ENCODE assay signal across 21 cellular contexts in the genomic region with DNA sequence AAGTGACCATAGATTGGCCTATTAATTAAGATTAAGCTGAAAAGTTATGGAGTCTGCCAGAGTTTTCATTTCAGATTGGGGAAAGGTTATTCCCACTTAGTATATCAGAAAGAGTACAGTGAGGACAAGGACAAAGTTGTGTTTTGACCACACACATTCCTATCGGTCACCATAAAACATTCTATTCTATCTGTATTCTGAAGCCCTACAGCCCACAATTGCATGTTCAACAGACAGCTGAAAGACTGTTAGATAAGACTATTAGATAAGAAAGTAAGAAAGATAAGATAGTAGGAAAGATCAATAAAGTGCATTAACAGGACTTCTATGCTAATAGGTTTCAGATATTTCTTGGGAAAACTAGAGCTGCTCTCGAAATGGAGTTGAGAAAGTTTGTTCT. TPM values are rescaled to one million over a fixed set of nuclear protein-coding genes. Genes with fewer than 3 reads are reported as not detected.
A peak's percentile ranks its signal among the peaks of the same experiment; 100 is the strongest.
DNase-seq lines count a peak whose midpoint lies in the region; ATAC-seq and TF ChIP-seq lines count a peak whose summit lies in the region.
"Had no signal": no experiment of that assay in that cellular context is flagged by ENCODE, and none has a peak within 500 bp of the region (broad histone marks: within the 10 kb centered on the region; RNA-seq: fewer than 3 reads in every experiment).

No MANE protein-coding gene starts in this region.

- H3K4me1 Mint-ChIP-seq in MCF 10A (ENCODE audit: insufficient read depth, unreplicated experiment), result no peaks in the 10 kb centered on the region
- peaks cover 20% of the 10 kb centered on the region for H3K4me1 Mint-ChIP-seq in activated naive CD4-positive, alpha-beta T cell treated with anti-CD3 and anti-CD28 coated beads, Interleukin-2, amount 10 ng/mL, durations not matched to agents 7 days and 5 days
- H3K4me1 Mint-ChIP-seq: CD14-positive monocyte had no signal

- no peak overlapping the region for H4K91ac ChIP-seq in mesenchymal stem cell (ENCODE audit: low read length)

- H3K18ac ChIP-seq in mesenchymal stem cell (ENCODE audit: low read depth in 1 of 2, low read length in 2 of 2), result no peak overlapping the region

- H2BK15ac ChIP-seq in mesenchymal stem cell (ENCODE audit: low read depth, poor library complexity, severe bottlenecking), result no peak overlapping the region

- H3K27me3 ChIP-seq in mammary epithelial cell (ENCODE audit: insufficient read depth, low read length) (no peaks in the 10 kb centered on the region), mesenchymal stem cell (ENCODE audit: control insufficient read depth in 1 of 2, insufficient read depth in 1 of 2, low read length in 2 of 2) (no peaks in the 10 kb centered on the region), foreskin keratinocyte (no peaks in the 10 kb centered on the region)
- H3K27me3 ChIP-seq: BE2C had no signal

- 90% methylated on average over 2 of the region's 2 CpGs for WGBS in mammary epithelial cell (ENCODE audit: low coverage, missing lambda C conversion rate)
- WGBS in mesenchymal stem cell, result no CpG with 5 or more reads among the region's 2 CpGs

- H3K4ac ChIP-seq in mesenchymal stem cell (ENCODE audit: low read depth in 1 of 2, low read length in 2 of 2), result no peak overlapping the region

- H2BK120ac ChIP-seq in mesenchymal stem cell (ENCODE audit: low read depth, low read length), result no peak overlapping the region

- ATAC-seq in foreskin keratinocyte, result no peak

- no peak overlapping the region for H2BK12ac ChIP-seq in mesenchymal stem cell (ENCODE audit: low read length in 2 of 2)

- no peak overlapping the region for H2BK5ac ChIP-seq in mesenchymal stem cell (ENCODE audit: low read depth, low read length, poor library complexity, severe bottlenecking)

- no peaks in the 10 kb centered on the region for H3K79me2 ChIP-seq in mammary epithelial cell (ENCODE audit: insufficient read depth, low read length)

- no peak overlapping the region for H4K8ac ChIP-seq in mesenchymal stem cell (ENCODE audit: low read length)

- dilution Hi-C loops in mammary epithelial cell (cut with HindIII; ENCODE audit: low sequenced_read_pairs), result no loop called here

- no peak overlapping the region for H3K14ac ChIP-seq in mesenchymal stem cell (ENCODE audit: low read length in 2 of 2)

- H3K4me3 Mint-ChIP-seq in MCF 10A (ENCODE audit: unreplicated experiment), result no peak overlapping the region
- no peak overlapping the region for H3K4me3 Mint-ChIP-seq in activated naive CD4-positive, alpha-beta T cell treated with anti-CD3 and anti-CD28 coated beads, Interleukin-2, amount 10 ng/mL, durations not matched to agents 7 days and 5 days
- H3K4me3 Mint-ChIP-seq: CD14-positive monocyte; CD8-positive, alpha-beta memory T cell had no signal

- BruUV-seq in mammary epithelial cell (replicated peaks; lab: Mats Ljungman, UMichigan) (no TSS peak), MCF 10A (replicated peaks; lab: Mats Ljungman, UMichigan) (no TSS peak)

- intact Hi-C loops in mammary epithelial cell (cut with micrococcal nuclease) (loop anchor here (10.0 kb wide), 2 partner anchors 224 to 304 kb away; a partner anchor contains a TSS), MCF 10A (cut with micrococcal nuclease) (loop anchor here (10.0 kb wide), 1 partner anchor 174 kb away; no protein-coding TSS in a partner anchor)

- H3K36me3 ChIP-seq in mammary epithelial cell (ENCODE audit: insufficient read depth, low read length), result no peaks in the 10 kb centered on the region
- H3K36me3 ChIP-seq in mesenchymal stem cell (ENCODE audit: control insufficient read depth in 1 of 2, insufficient read depth in 2 of 2, low read depth in 1 of 2, low read length in 2 of 2), result no peaks in the 10 kb centered on the region
- H3K36me3 ChIP-seq: BE2C had no signal

- H3K4me3 ChIP-seq in mammary epithelial cell (replicated peaks in 1 of 3; ENCODE audit: insufficient read depth in 1 of 3, low read depth in 2 of 3, low read length in 3 of 3), result no peak overlapping the region
- H3K4me3 ChIP-seq in mesenchymal stem cell (ENCODE audit: insufficient read depth in 1 of 2, low read depth in 1 of 2, low read length in 2 of 2), result no peak overlapping the region

- in situ Hi-C loops in mammary epithelial cell (cut with MboI; ENCODE audit: low sequenced_read_pairs in 2 of 2), result no loop called here

- no peaks in the 10 kb centered on the region for H3K27me3 Mint-ChIP-seq in MCF 10A (ENCODE audit: insufficient read depth, unreplicated experiment)
- H3K27me3 Mint-ChIP-seq in activated naive CD4-positive, alpha-beta T cell treated with anti-CD3 and anti-CD28 coated beads, Interleukin-2, amount 10 ng/mL, durations not matched to agents 7 days and 5 days, result no peaks in the 10 kb centered on the region
- H3K27me3 Mint-ChIP-seq: CD8-positive, alpha-beta memory T cell had no signal

- no peak overlapping the region for H3K23ac ChIP-seq in mesenchymal stem cell (ENCODE audit: low read length in 2 of 2)

- H2AK5ac ChIP-seq in mesenchymal stem cell (ENCODE audit: low read length, severe bottlenecking), result no peak overlapping the region

- H3K4me2 ChIP-seq in mammary epithelial cell (ENCODE audit: insufficient read depth, low read depth, low read length), result no peak overlapping the region
- H3K4me2 ChIP-seq in mesenchymal stem cell (ENCODE audit: low read length, poor library complexity, severe bottlenecking), result no peak overlapping the region
- H3K4me2 ChIP-seq: SK-N-SH had no signal

- H3K79me1 ChIP-seq in mesenchymal stem cell (replicated peaks; ENCODE audit: low read length, poor library complexity, severe bottlenecking), result no peaks in the 10 kb centered on the region

- POLR2A ChIA-PET in MCF 10A (lab: Yijun Ruan, JAX), result interaction anchor here (1.1 to 1.2 kb wide), 2 partner anchors 12 to 17 kb away, joined by 3 to 4 read pairs; no protein-coding TSS in a partner anchor

- no peaks in the 10 kb centered on the region for H3K36me3 Mint-ChIP-seq in MCF 10A (ENCODE audit: insufficient read depth, unreplicated experiment)
- no peaks in the 10 kb centered on the region for H3K36me3 Mint-ChIP-seq in activated naive CD4-positive, alpha-beta T cell treated with anti-CD3 and anti-CD28 coated beads, Interleukin-2, amount 10 ng/mL, durations not matched to agents 7 days and 5 days
- H3K36me3 Mint-ChIP-seq: CD14-positive monocyte had no signal

- H2AFZ ChIP-seq in mammary epithelial cell (ENCODE audit: low read depth, low read length), result peak overlapping the region; percentile 79
- no peak overlapping the region for H2AFZ ChIP-seq in mesenchymal stem cell (ENCODE audit: low read depth, low read length)

- CTCF ChIA-PET in mammary epithelial cell (lab: Charles Lee; ENCODE audit: low non-redundant PET) (no interaction called here), MCF 10A (lab: Yijun Ruan, JAX) (interaction anchor here (0.8 to 0.9 kb wide), 2 partner anchors 12 to 15 kb away, joined by 3 read pairs; no protein-coding TSS in a partner anchor)
- CTCF ChIA-PET in activated naive CD4-positive, alpha-beta T cell treated with anti-CD3 and anti-CD28 coated beads, Interleukin-2, amount 10 ng/mL, durations not matched to agents 7 days and 5 days (lab: Charles Lee), result interaction anchor here (0.7 kb wide), 1 partner anchor 76 kb away, joined by 3 read pairs; no protein-coding TSS in a partner anchor

- peaks cover 13% of the 10 kb centered on the region for H3K4me1 ChIP-seq in mammary epithelial cell (ENCODE audit: insufficient read depth, low read length)
- H3K4me1 ChIP-seq in mesenchymal stem cell (ENCODE audit: control insufficient read depth, insufficient read depth, low read depth, low read length), result peaks cover 4% of the 10 kb centered on the region
- peaks cover 31% of the 10 kb centered on the region for H3K4me1 ChIP-seq in foreskin keratinocyte
- H3K4me1 ChIP-seq: BE2C had no signal

- no peak for DNase-seq in mammary epithelial cell
- DNase-seq in MCF 10A (ENCODE audit: unreplicated experiment), result no peak
- peak; percentile 33 for DNase-seq in astrocyte of the hippocampus (ENCODE audit: low read depth, low spot score)
- DNase-seq in mesenchymal stem cell, result no peak
- no peak for DNase-seq in A172 (ENCODE audit: low spot score)
- no peak for DNase-seq in activated naive CD4-positive, alpha-beta T cell treated with anti-CD3 and anti-CD28 coated beads, Interleukin-2, amount 10 ng/mL, durations not matched to agents 7 days and 5 days
- DNase-seq in foreskin keratinocyte, result no peak
- DNase-seq: ACHN; BE2C; Calu3; CD8-positive, alpha-beta memory T cell; DND-41; KBM-7; MM.1S; NCI-H2029 treated with DMSO at 0.1 percent for 48 hours; NCI-H2227 treated with DMSO at 0.1 percent for 48 hours; NCI-H526 treated with DMSO at 0.1 percent for 48 hours; SK-N-SH had no signal

- H3K9me3 ChIP-seq in mammary epithelial cell (replicated peaks; ENCODE audit: insufficient read depth, low read length) (no peaks in the 10 kb centered on the region), mesenchymal stem cell (ENCODE audit: control insufficient read depth, low read length) (no peaks in the 10 kb centered on the region)
- H3K9me3 ChIP-seq: BE2C, SK-N-SH had no signal

- H4K20me1 ChIP-seq in mammary epithelial cell (ENCODE audit: insufficient read depth, low read length), result no peaks in the 10 kb centered on the region

- H3K9me3 Mint-ChIP-seq in MCF 10A (ENCODE audit: unreplicated experiment), result no peaks in the 10 kb centered on the region
- H3K9me3 Mint-ChIP-seq in activated naive CD4-positive, alpha-beta T cell treated with anti-CD3 and anti-CD28 coated beads, Interleukin-2, amount 10 ng/mL, durations not matched to agents 7 days and 5 days, result no peaks in the 10 kb centered on the region
- H3K9me3 Mint-ChIP-seq: CD14-positive monocyte; CD8-positive, alpha-beta memory T cell had no signal

- H3K9ac ChIP-seq in mammary epithelial cell (ENCODE audit: insufficient read depth, low read length) (no peak overlapping the region), mesenchymal stem cell (ENCODE audit: low read length) (peak overlapping the region; percentile 27)
- H3K9ac ChIP-seq: SK-N-SH had no signal

- TF ChIP-seq CTCF in mammary epithelial cell (conservative IDR thresholded peaks at IDR 0.05 in 1 of 2, IDR thresholded peaks at IDR 0.05 in 1 of 2; ENCODE audit: extremely low read depth in 1 of 2, insufficient read depth in 1 of 2, low read depth in 1 of 2, low read length in 2 of 2), result no peak
- no peak for TF ChIP-seq CTCF in MCF 10A (IDR thresholded peaks at IDR 0.05; ENCODE audit: unreplicated experiment)
- TF ChIP-seq CTCF in foreskin keratinocyte (conservative IDR thresholded peaks at IDR 0.05), result no peak

- no peak overlapping the region for H3K27ac Mint-ChIP-seq in MCF 10A (ENCODE audit: low read depth, unreplicated experiment)
- H3K27ac Mint-ChIP-seq in activated naive CD4-positive, alpha-beta T cell treated with anti-CD3 and anti-CD28 coated beads, Interleukin-2, amount 10 ng/mL, durations not matched to agents 7 days and 5 days, result no peak overlapping the region
- H3K27ac Mint-ChIP-seq: CD8-positive, alpha-beta memory T cell had no signal

- no peak overlapping the region for H3K27ac ChIP-seq in mammary epithelial cell (ENCODE audit: insufficient read depth, low read depth, low read length)
- no peak overlapping the region for H3K27ac ChIP-seq in mesenchymal stem cell (ENCODE audit: low read length, poor library complexity, severe bottlenecking)
- no peak overlapping the region for H3K27ac ChIP-seq in foreskin keratinocyte
- H3K27ac ChIP-seq: 22Rv1, HL-60 had no signal

RNA-seq across cellular contexts. Expression of a gene that starts 26.7 kb away (rescaled TPM):
- total RNA-seq in mammary epithelial cell, result 10 to 100 TPM; 14.0 to 19.3 TPM
- polyA plus RNA-seq in mammary epithelial cell, result 12.7 TPM
- 33.3 TPM for polyA minus RNA-seq in mammary epithelial cell
- total RNA-seq in MCF 10A (2022), result 14.3 and 17.8 TPM in 2 replicates
- polyA plus RNA-seq in mesenchymal stem cell (2013, experiment 1 of 2), result 10.3 TPM
- 12.4 TPM for polyA plus RNA-seq in mesenchymal stem cell (2013, experiment 2 of 2)
- 6.4 and 8.9 TPM in 2 replicates for total RNA-seq in A172 (2014; rRNA removed; shearing (Covaris generic))
- total RNA-seq in foreskin keratinocyte, result 5.5 and 5.7 TPM in 2 replicates
- 6.9 and 7.2 TPM in 2 replicates for polyA plus RNA-seq in foreskin keratinocyte
